1 cellular context compared by ENCODE assay signal in the genomic region with DNA sequence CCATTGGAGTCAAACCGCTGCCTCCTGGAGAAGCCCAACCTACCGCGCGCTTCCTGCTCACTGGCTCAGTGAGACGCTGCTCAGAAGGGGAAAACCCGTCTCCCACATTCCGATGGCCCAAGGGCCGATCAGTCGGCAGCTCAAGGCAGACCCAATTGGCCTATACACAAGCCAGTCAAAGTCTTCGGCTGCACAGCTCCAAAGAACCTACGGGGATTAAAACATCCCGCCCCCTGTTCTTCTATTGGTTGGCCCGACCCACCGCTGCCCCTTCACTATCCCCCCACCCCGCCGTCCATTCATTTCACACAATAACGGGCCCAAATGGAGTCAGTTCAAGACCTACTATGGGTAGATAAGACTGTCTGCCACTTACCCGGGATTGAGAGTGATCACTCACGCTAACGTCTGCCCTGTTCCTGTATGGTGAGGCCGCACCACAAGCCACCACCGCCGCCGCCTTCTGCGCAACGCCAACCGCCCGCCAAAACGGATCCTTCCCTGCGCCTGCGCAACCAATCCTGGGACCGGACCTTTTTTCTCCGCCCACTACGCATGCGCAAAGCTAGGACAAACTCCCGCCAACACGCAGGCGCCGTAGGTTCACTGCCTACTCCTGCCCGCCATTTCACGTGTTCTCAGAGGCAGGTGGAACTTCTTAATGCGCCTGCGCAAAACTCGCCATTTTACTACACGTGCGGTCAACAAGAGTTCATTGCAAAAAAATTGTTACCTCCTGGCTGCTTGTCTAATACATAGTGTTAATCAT.
TF ChIP-seq lines count a peak whose summit lies in the region.

A gene (minus strand): TSS at position 491 of the 769 bp plus-strand sequence. CDS start 22,472 bp downstream, outside the sequence.

TF ChIP-seq in H1, 55 proteins besides CTCF, POLR2A, EP300 and RAD21 (continued from another document):
- TF ChIP-seq, protein P1, sequence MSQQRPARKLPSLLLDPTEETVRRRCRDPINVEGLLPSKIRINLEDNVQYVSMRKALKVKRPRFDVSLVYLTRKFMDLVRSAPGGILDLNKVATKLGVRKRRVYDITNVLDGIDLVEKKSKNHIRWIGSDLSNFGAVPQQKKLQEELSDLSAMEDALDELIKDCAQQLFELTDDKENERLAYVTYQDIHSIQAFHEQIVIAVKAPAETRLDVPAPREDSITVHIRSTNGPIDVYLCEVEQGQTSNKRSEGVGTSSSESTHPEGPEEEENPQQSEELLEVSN (IDR thresholded peaks at IDR 0.05): peak; percentile 98
- TF ChIP-seq, protein P2, sequence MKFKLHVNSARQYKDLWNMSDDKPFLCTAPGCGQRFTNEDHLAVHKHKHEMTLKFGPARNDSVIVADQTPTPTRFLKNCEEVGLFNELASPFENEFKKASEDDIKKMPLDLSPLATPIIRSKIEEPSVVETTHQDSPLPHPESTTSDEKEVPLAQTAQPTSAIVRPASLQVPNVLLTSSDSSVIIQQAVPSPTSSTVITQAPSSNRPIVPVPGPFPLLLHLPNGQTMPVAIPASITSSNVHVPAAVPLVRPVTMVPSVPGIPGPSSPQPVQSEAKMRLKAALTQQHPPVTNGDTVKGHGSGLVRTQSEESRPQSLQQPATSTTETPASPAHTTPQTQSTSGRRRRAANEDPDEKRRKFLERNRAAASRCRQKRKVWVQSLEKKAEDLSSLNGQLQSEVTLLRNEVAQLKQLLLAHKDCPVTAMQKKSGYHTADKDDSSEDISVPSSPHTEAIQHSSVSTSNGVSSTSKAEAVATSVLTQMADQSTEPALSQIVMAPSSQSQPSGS (IDR thresholded peaks at IDR 0.05; ENCODE audit: low read length): no peak; the same call in 1 of the 2 replicates
- TF ChIP-seq BACH1 (IDR thresholded peaks at IDR 0.05; ENCODE audit: low read length) (no peak), CBX8 (IDR thresholded peaks at IDR 0.05; ENCODE audit: borderline replicate concordance, low read depth, low read length) (no peak), CTBP2 (IDR thresholded peaks at IDR 0.05; ENCODE audit: borderline replicate concordance, insufficient read depth, insufficient read length, low read length) (no peak), BRCA1 (IDR thresholded peaks at IDR 0.05; ENCODE audit: low read depth, low read length) (no peak), SIN3A (conservative IDR thresholded peaks at IDR 0.05 in 1 of 2, IDR thresholded peaks at IDR 0.05 in 1 of 2; ENCODE audit: low read depth in 1 of 2, low read length in 2 of 2) (peak in 1 of 2 experiments; percentile 80; a peak in 1 of 4 replicates), CHD2 (IDR thresholded peaks at IDR 0.05; ENCODE audit: low read length) (peak; percentile 83), EGR1 (IDR thresholded peaks at IDR 0.05; ENCODE audit: borderline replicate concordance, low read depth, low read length) (no peak), TAF1 (IDR thresholded peaks at IDR 0.05; ENCODE audit: low read depth, low read length) (peak; percentile 96), NRF1 (IDR thresholded peaks at IDR 0.05; ENCODE audit: low read depth, low read length) (peak; percentile 100), SIRT6 (IDR thresholded peaks at IDR 0.05; ENCODE audit: low read length) (no peak), SUZ12 (IDR thresholded peaks at IDR 0.05; ENCODE audit: low read length) (no peak), KDM4A (IDR thresholded peaks at IDR 0.05; ENCODE audit: low read depth, low read length, severe bottlenecking) (no peak), RFX5 (IDR thresholded peaks at IDR 0.05; ENCODE audit: borderline replicate concordance, low read depth, low read length) (no peak), CEBPB (IDR thresholded peaks at IDR 0.05; ENCODE audit: low read depth, low read length) (no peak), POLR2AphosphoS5 (IDR thresholded peaks at IDR 0.05; ENCODE audit: low read depth, low read length) (peak; percentile 95), TAF7 (optimal IDR thresholded peaks at IDR 0.05; ENCODE audit: borderline replicate concordance, low read depth, low read length) (peak; percentile 97), SAP30 (IDR thresholded peaks at IDR 0.05; ENCODE audit: insufficient read depth, insufficient replicate concordance, low read length) (no peak), BCL11A (IDR thresholded peaks at IDR 0.05; ENCODE audit: low read depth in 2 of 2, low read length in 2 of 2) (no peak), GABPA (IDR thresholded peaks at IDR 0.05; ENCODE audit: borderline replicate concordance, insufficient read depth, low read length) (no peak), MAFK (IDR thresholded peaks at IDR 0.05; ENCODE audit: low read depth, low read length) (no peak), SRF (IDR thresholded peaks at IDR 0.05; ENCODE audit: low read depth, low read length) (no peak), CHD1 (IDR thresholded peaks at IDR 0.05; ENCODE audit: low read depth, low read length) (no peak; the same call in none of the 2 replicates), SP4 (IDR thresholded peaks at IDR 0.05; ENCODE audit: low read length) (peak; percentile 91; the same call in 1 of the 2 replicates), CBX5 (IDR thresholded peaks at IDR 0.05; ENCODE audit: low read depth, low read length) (no peak), ASH2L (IDR thresholded peaks at IDR 0.05; ENCODE audit: low read length) (no peak), JUN (IDR thresholded peaks at IDR 0.05; ENCODE audit: low read depth, low read length) (no peak), RNF2 (IDR thresholded peaks at IDR 0.05; ENCODE audit: borderline replicate concordance, low read depth, low read length, missing control alignments, poor library complexity, severe bottlenecking) (no peak), NANOG (IDR thresholded peaks at IDR 0.05; ENCODE audit: insufficient read depth, low read depth, low read length, poor library complexity, severe bottlenecking) (peak; percentile 31), HDAC2 (IDR thresholded peaks at IDR 0.05; ENCODE audit: borderline replicate concordance in 1 of 2, low read depth in 2 of 2, low read length in 2 of 2) (0 out of 4 replicates have a peak, but pooled peaks of 1 of the 2 experiments have one; percentile 25), SP1 (IDR thresholded peaks at IDR 0.05; ENCODE audit: low read depth, low read length) (peak; percentile 97), CREB1 (IDR thresholded peaks at IDR 0.05) (no peak; the same call in none of the 2 replicates)
- TF ChIP-seq, protein P3, sequence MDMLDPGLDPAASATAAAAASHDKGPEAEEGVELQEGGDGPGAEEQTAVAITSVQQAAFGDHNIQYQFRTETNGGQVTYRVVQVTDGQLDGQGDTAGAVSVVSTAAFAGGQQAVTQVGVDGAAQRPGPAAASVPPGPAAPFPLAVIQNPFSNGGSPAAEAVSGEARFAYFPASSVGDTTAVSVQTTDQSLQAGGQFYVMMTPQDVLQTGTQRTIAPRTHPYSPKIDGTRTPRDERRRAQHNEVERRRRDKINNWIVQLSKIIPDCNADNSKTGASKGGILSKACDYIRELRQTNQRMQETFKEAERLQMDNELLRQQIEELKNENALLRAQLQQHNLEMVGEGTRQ (IDR thresholded peaks at IDR 0.05; ENCODE audit: low read length): no peak; the same call in 1 of the 2 replicates
- TF ChIP-seq, protein P4, sequence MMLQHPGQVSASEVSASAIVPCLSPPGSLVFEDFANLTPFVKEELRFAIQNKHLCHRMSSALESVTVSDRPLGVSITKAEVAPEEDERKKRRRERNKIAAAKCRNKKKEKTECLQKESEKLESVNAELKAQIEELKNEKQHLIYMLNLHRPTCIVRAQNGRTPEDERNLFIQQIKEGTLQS (IDR thresholded peaks at IDR 0.05; ENCODE audit: insufficient read depth, low read depth, low read length): no peak
- TF ChIP-seq, protein P5, sequence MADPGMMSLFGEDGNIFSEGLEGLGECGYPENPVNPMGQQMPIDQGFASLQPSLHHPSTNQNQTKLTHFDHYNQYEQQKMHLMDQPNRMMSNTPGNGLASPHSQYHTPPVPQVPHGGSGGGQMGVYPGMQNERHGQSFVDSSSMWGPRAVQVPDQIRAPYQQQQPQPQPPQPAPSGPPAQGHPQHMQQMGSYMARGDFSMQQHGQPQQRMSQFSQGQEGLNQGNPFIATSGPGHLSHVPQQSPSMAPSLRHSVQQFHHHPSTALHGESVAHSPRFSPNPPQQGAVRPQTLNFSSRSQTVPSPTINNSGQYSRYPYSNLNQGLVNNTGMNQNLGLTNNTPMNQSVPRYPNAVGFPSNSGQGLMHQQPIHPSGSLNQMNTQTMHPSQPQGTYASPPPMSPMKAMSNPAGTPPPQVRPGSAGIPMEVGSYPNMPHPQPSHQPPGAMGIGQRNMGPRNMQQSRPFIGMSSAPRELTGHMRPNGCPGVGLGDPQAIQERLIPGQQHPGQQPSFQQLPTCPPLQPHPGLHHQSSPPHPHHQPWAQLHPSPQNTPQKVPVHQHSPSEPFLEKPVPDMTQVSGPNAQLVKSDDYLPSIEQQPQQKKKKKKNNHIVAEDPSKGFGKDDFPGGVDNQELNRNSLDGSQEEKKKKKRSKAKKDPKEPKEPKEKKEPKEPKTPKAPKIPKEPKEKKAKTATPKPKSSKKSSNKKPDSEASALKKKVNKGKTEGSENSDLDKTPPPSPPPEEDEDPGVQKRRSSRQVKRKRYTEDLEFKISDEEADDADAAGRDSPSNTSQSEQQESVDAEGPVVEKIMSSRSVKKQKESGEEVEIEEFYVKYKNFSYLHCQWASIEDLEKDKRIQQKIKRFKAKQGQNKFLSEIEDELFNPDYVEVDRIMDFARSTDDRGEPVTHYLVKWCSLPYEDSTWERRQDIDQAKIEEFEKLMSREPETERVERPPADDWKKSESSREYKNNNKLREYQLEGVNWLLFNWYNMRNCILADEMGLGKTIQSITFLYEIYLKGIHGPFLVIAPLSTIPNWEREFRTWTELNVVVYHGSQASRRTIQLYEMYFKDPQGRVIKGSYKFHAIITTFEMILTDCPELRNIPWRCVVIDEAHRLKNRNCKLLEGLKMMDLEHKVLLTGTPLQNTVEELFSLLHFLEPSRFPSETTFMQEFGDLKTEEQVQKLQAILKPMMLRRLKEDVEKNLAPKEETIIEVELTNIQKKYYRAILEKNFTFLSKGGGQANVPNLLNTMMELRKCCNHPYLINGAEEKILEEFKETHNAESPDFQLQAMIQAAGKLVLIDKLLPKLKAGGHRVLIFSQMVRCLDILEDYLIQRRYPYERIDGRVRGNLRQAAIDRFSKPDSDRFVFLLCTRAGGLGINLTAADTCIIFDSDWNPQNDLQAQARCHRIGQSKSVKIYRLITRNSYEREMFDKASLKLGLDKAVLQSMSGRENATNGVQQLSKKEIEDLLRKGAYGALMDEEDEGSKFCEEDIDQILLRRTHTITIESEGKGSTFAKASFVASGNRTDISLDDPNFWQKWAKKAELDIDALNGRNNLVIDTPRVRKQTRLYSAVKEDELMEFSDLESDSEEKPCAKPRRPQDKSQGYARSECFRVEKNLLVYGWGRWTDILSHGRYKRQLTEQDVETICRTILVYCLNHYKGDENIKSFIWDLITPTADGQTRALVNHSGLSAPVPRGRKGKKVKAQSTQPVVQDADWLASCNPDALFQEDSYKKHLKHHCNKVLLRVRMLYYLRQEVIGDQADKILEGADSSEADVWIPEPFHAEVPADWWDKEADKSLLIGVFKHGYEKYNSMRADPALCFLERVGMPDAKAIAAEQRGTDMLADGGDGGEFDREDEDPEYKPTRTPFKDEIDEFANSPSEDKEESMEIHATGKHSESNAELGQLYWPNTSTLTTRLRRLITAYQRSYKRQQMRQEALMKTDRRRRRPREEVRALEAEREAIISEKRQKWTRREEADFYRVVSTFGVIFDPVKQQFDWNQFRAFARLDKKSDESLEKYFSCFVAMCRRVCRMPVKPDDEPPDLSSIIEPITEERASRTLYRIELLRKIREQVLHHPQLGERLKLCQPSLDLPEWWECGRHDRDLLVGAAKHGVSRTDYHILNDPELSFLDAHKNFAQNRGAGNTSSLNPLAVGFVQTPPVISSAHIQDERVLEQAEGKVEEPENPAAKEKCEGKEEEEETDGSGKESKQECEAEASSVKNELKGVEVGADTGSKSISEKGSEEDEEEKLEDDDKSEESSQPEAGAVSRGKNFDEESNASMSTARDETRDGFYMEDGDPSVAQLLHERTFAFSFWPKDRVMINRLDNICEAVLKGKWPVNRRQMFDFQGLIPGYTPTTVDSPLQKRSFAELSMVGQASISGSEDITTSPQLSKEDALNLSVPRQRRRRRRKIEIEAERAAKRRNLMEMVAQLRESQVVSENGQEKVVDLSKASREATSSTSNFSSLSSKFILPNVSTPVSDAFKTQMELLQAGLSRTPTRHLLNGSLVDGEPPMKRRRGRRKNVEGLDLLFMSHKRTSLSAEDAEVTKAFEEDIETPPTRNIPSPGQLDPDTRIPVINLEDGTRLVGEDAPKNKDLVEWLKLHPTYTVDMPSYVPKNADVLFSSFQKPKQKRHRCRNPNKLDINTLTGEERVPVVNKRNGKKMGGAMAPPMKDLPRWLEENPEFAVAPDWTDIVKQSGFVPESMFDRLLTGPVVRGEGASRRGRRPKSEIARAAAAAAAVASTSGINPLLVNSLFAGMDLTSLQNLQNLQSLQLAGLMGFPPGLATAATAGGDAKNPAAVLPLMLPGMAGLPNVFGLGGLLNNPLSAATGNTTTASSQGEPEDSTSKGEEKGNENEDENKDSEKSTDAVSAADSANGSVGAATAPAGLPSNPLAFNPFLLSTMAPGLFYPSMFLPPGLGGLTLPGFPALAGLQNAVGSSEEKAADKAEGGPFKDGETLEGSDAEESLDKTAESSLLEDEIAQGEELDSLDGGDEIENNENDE (IDR thresholded peaks at IDR 0.05; ENCODE audit: insufficient replicate concordance, low read length): no peak
